ENCODE assay signal across 21 cellular contexts in the genomic region with DNA sequence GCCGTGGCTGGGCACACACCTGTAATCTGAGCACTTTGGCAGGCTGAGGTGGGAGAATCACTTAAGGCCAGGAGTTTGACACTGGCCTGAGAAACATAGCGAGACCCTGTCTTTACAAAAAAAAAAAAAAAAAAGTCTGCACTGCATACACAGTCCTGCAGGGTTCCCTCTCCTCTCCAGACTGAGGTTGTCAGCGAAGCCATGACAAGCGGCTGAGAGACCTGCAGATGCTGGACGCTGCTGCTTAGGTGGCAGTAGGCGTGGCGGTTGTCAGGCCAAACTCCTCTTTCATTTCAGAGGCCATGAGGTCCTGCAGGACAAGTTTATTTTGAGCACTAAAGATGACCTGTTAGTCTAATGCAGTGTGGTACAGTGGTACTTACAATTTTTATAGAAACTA.
"Had no signal": no experiment of that assay in that cellular context is flagged by ENCODE, and none has a peak within 500 bp of the region (broad histone marks: within the 10 kb centered on the region; RNA-seq: fewer than 3 reads in every experiment).

No MANE protein-coding gene starts in this region.

- H3K27ac ChIP-seq: HL-60, SJSA1, SK-N-MC had no signal

- H3K9me3 ChIP-seq: SJSA1 had no signal

- H3K4me1 ChIP-seq: SJSA1 had no signal

- H3K4me3 ChIP-seq: SJSA1, SK-N-MC had no signal

- H3K27me3 ChIP-seq: SJSA1 had no signal

- DNase-seq: KBM-7, MV-4-11, NCI-H1048, NCI-H1105, NCI-H1417, NCI-H1436 treated with DMSO at 0.1 percent for 48 hours, NCI-H1694, NCI-H187 treated with DMSO at 0.1 percent for 48 hours, NCI-H2029 treated with DMSO at 0.1 percent for 48 hours, NCI-H2171 treated with DMSO at 0.1 percent for 48 hours, NCI-H345, NCI-H446 treated with DMSO at 0.1 percent for 48 hours, NCI-H510A treated with DMSO at 0.1 percent for 48 hours, NCI-H526 treated with DMSO at 0.1 percent for 48 hours, NCI-H748 treated with DMSO at 0.1 percent for 48 hours, Right ventricle myocardium superior, RPMI8226, SIG-M5 had no signal
